In the genomic region with DNA sequence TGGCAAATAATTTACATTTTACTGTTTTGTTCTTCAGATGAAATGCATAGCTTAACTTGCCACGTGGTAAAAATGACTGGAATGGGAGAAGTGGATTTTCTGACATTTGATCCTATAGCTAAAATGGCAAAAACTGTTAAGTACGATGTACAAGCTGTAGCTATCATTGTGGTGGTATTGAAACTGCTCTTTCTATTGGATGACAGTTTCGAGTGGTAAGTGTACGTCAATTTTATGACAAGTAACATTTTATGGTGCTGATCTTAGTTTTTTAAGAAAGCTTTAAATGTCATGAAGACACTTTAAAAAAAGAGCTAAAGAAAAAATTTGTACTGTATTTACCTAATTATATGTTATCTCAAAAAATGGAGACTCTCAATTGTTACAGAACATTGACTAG, we compare ENCODE assay signal across 23 cellular contexts.
"Had no signal": no experiment of that assay in that cellular context is flagged by ENCODE, and none has a peak within 500 bp of the region (broad histone marks: within the 10 kb centered on the region; RNA-seq: fewer than 3 reads in every experiment).

No MANE protein-coding gene starts in this region.

- H3K4me3 ChIP-seq: coronary artery, dorsolateral prefrontal cortex, esophagus muscularis mucosa, gastrocnemius medialis, heart right ventricle, left lung, lower lobe of right lung, mucosa of descending colon had no signal

- H3K4me1 Mint-ChIP-seq: naive B cell had no signal

- H3K4me1 ChIP-seq: esophagus muscularis mucosa, gastrocnemius medialis, heart right ventricle, left lung, lower lobe of right lung had no signal

- H3K9me3 Mint-ChIP-seq: mesothelial cell of epicardium, naive B cell had no signal

- H3K4me3 Mint-ChIP-seq: mesothelial cell of epicardium, naive B cell had no signal

- H3K27ac Mint-ChIP-seq: mesothelial cell of epicardium, naive B cell had no signal

- ATAC-seq: foreskin keratinocyte, gastrocnemius medialis, heart right ventricle, left cardiac atrium, left lung, left ventricle myocardium superior, lower lobe of right lung, mucosa of descending colon had no signal

- H3K9me3 ChIP-seq: esophagus muscularis mucosa, gastrocnemius medialis, heart right ventricle, left lung, lower lobe of right lung, mucosa of descending colon had no signal

- FAIRE-seq: colon, endothelial cell of umbilical vein, keratinocyte had no signal

- H3K27me3 ChIP-seq: dorsolateral prefrontal cortex, esophagus muscularis mucosa, foreskin keratinocyte, gastrocnemius medialis, heart right ventricle, left lung had no signal

- DNase-seq: dermis blood vessel endothelial cell; dorsolateral prefrontal cortex; effector CD4-positive, alpha-beta T cell; effector memory CD4-positive, alpha-beta T cell; foreskin keratinocyte; gastrocnemius medialis; glutamatergic neuron; head of caudate nucleus; heart right ventricle; hippocampal formation; left cardiac atrium; left lung; left ventricle myocardium superior; lower lobe of right lung; mesenchymal stem cell; mucosa of descending colon; naive B cell had no signal

- H3K27ac ChIP-seq: coronary artery, dorsolateral prefrontal cortex, esophagus muscularis mucosa, foreskin keratinocyte, gastrocnemius medialis, heart right ventricle, left lung, lower lobe of right lung had no signal
